In the genomic region with DNA sequence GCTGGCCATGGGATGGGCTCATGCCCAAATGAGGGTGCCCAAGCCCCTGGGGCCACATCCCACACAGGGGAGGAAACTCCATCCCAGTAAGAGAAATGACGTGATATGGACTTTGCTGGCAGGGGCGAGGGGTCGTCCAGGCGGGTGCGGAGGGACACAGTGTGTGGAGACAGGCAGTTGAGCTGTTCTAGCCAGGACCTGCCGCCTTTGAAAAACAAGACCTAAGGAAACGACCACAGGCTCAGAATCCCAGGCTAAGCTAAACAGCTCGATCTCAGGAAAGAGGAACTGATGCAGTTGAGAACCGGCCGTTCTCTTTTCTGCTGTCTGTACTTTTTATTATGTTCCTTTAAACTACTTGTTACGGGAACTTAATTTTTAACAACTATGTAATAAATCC, we compare ENCODE assay signal across 9 cellular contexts. TPM values are rescaled to one million over a fixed set of nuclear protein-coding genes. Genes with fewer than 3 reads are reported as not detected.
DNase-seq lines count a peak whose midpoint lies in the region; ATAC-seq and TF ChIP-seq lines count a peak whose summit lies in the region.
"Had no signal": no experiment of that assay in that cellular context is flagged by ENCODE, and none has a peak within 500 bp of the region (broad histone marks: within the 10 kb centered on the region; RNA-seq: fewer than 3 reads in every experiment).

No MANE protein-coding gene starts in this region.

- H3K36me3 Mint-ChIP-seq in nephron progenitor cell (ENCODE audit: low read depth) = peaks cover 8% of the 10 kb centered on the region

- peak overlapping the region; percentile 97 for H3K27ac Mint-ChIP-seq in nephron progenitor cell

- TF ChIP-seq CTCF in GM12864 (IDR thresholded peaks at IDR 0.05; ENCODE audit: low read depth, low read length, missing control alignments) (no peak), choroid plexus epithelial cell (conservative IDR thresholded peaks at IDR 0.05; ENCODE audit: low read depth, low read length) (no peak), nephron progenitor cell (IDR thresholded peaks at IDR 0.05) (no peak), coronary artery (IDR thresholded peaks at IDR 0.05) (no peak)

- ATAC-seq in GM19023 (IDR thresholded peaks at IDR 0.05; ENCODE audit: unreplicated experiment) = no peak

- DNase-seq in GM12864 (ENCODE audit: low read depth) (no peak), KG1 (lab: John Stamatoyannopoulos, UW) (peak; percentile 18), choroid plexus epithelial cell (ENCODE audit: low read depth) (peak; percentile 25), nephron progenitor cell (peak; percentile 41), HT-29 (ENCODE audit: low spot score) (no peak), hippocampal formation (lab: John Stamatoyannopoulos, UW) (no peak), coronary artery (ENCODE audit: low spot score) (no peak)
- DNase-seq: pancreas had no signal

- H3K27ac ChIP-seq in coronary artery = peak overlapping the region in 1 of 2 donors; percentile 71

- peaks cover 13% of the 10 kb centered on the region for H3K27me3 Mint-ChIP-seq in nephron progenitor cell (ENCODE audit: low read depth, poor library complexity)

- peaks cover 27% of the 10 kb centered on the region for H3K4me1 Mint-ChIP-seq in nephron progenitor cell

- H3K4me3 Mint-ChIP-seq in nephron progenitor cell = peak overlapping the region; percentile 83

- H3K4me3 ChIP-seq in GM12864 (ENCODE audit: low read depth, low read length) = peak overlapping the region; percentile 50
- H3K4me3 ChIP-seq in choroid plexus epithelial cell (ENCODE audit: low read depth, low read length) = peak overlapping the region; percentile 56
- no peak overlapping the region for H3K4me3 ChIP-seq in coronary artery
- H3K4me3 ChIP-seq: pancreas had no signal

- no peaks in the 10 kb centered on the region for H3K9me3 Mint-ChIP-seq in nephron progenitor cell

RNA-seq across cellular contexts. Expression of gene NFE2L3, which starts 51.1 kb away (rescaled TPM):
- 43.7 and 45.3 TPM in 2 replicates for total RNA-seq in HT-29 (2014; rRNA removed; shearing (Covaris generic))

Comparison
In these comparisons a context has a peak if more than half of its experiments do, and no peak if none do; other contexts are left out.
1. DNase-seq: peak in KG1 (single experiment), choroid plexus epithelial cell (single experiment) and nephron progenitor cell (single experiment); none in GM12864 (single experiment), HT-29 (single experiment), hippocampal formation (0 of 2) and coronary artery (single experiment).